Comparison of ENCODE assay signal across 7 cellular contexts in genomic region chr14:94001501-94002396, GRCh38. TPM values are rescaled to one million over a fixed set of nuclear protein-coding genes. Genes with fewer than 3 reads are reported as not detected.
A peak's percentile ranks its signal among the peaks of the same experiment; 100 is the strongest.
DNase-seq lines count a peak whose midpoint lies in the region; ATAC-seq and TF ChIP-seq lines count a peak whose summit lies in the region.

No MANE protein-coding gene starts in this region.

- peak; percentile 61 for ATAC-seq in HG02981 (IDR thresholded peaks at IDR 0.05; ENCODE audit: unreplicated experiment)
- peak; percentile 80 for ATAC-seq in lung (ENCODE audit: insufficient read depth, low FRiP score)

- TF ChIP-seq CTCF in GM12864 (IDR thresholded peaks at IDR 0.05; ENCODE audit: low read depth, low read length, missing control alignments) (peak; percentile 99), lung (IDR thresholded peaks at IDR 0.05; ENCODE audit: control extremely low read depth, extremely low read depth) (peak; percentile 89)

- no peaks in the 10 kb centered on the region for H3K9me3 ChIP-seq in lung (ENCODE audit: control insufficient read depth in 2 of 2, insufficient read depth in 1 of 2, low read length in 1 of 2)

- 37 to 43% methylated on average over 26 of the region's 26 CpGs for WGBS in lung, 2 donors

- no peaks in the 10 kb centered on the region for H3K27me3 ChIP-seq in lung (ENCODE audit: control insufficient read depth, insufficient read depth)

- H3K4me1 ChIP-seq in lung (ENCODE audit: control insufficient read depth in 2 of 2, insufficient read depth in 2 of 2, low read length in 2 of 2), result peaks cover 1 to 2% of the 10 kb centered on the region in 2 donors

- DNase-seq in GM12864 (ENCODE audit: low read depth), result no peak
- peak; percentile 55 for DNase-seq in NCI-H510A (lab: John Stamatoyannopoulos, UW)
- peak; percentile 58 to 59 for DNase-seq in activated CD4-positive, alpha-beta T cell treated with anti-CD3 and anti-CD28 coated beads for 4 hours
- peak; percentile 80 for DNase-seq in dedifferentiated amniotic fluid mesenchymal stem cell (ENCODE audit: extremely low spot score)
- peak; percentile 48 for DNase-seq in lung (ENCODE audit: low spot score)
- peak in 2 of 3 donors; percentile 32 to 53 for DNase-seq in stimulated activated CD4-positive, alpha-beta T cell treated with anti-CD3 and anti-CD28 coated beads, TNF-alpha, amount 100 ng/mL, for 48 hours (ENCODE audit: low read depth in 3 of 3)

- no peak overlapping the region for H3K4me3 ChIP-seq in GM12864 (ENCODE audit: low read depth, low read length)
- H3K4me3 ChIP-seq in lung, result no peak overlapping the region

- H3K36me3 ChIP-seq in lung (ENCODE audit: control insufficient read depth in 2 of 2, insufficient read depth in 2 of 2, low read length in 2 of 2), result no peaks in the 10 kb centered on the region

- no peak overlapping the region for H3K27ac ChIP-seq in lung (ENCODE audit: low read depth in 1 of 2, low read length in 1 of 2)

RNA-seq across cellular contexts. Expression of gene CCDC197, which starts 4.6 kb away (rescaled TPM):
- not detected for total RNA-seq in lung
- polyA plus RNA-seq in lung, result not detected

RNA-seq across cellular contexts. Expression of gene OTUB2, which starts 24.4 kb away (rescaled TPM):
- total RNA-seq in lung, result 1 to 10 TPM; 2.1 to 2.2 TPM
- under 1 TPM; 0.31 to 0.98 TPM for polyA plus RNA-seq in lung

RNA-seq across cellular contexts. Expression of gene ASB2, which starts 25.4 kb away (rescaled TPM):
- 1 to 10 TPM; 2.3 to 3.7 TPM for total RNA-seq in lung
- polyA plus RNA-seq in lung, result 1 to 10 TPM; 1.8 to 2.9 TPM
